ENCODE assay signal across 8 cellular contexts in the genomic region with DNA sequence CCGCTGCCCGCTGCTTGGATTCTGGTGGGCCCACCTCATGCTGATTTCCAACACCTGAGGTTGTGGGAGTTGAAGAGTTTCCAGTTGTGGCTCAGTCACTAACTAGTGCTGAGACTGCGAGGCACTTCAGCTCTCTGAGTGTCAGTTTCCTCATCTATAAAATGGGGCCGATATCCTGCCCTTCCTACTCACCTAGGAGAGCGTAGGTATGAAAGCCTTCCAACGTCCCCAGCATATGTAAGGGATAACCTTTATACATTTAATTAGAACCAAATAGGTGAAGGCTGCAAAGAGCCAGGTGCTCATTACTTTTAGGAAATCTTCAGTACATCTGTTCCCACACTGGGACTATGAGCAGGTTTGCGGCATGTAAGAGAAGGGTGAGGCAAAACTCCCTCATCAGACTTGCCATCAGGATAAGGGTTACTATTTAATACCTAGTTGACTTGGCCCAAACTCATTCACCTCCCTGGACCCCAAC. TPM values are rescaled to one million over a fixed set of nuclear protein-coding genes. Genes with fewer than 3 reads are reported as not detected.
DNase-seq lines count a peak whose midpoint lies in the region; ATAC-seq and TF ChIP-seq lines count a peak whose summit lies in the region.

No MANE protein-coding gene starts in this region.

- H3K9me3 Mint-ChIP-seq in activated T-cell treated with anti-CD3 and anti-CD28 coated beads, Interleukin-2, amount 50 U/mL, for 4 hours = no peaks in the 10 kb centered on the region

- TF ChIP-seq EP300 in tibial nerve (IDR thresholded peaks at IDR 0.05) = no peak

- WGBS in lower leg skin, 2 donors = 54 to 57% methylated on average over 7 of the region's 7 CpGs
- WGBS in tibial nerve, 2 donors = 57 to 71% methylated on average over 7 of the region's 7 CpGs

- no peak for ATAC-seq in activated T-cell treated with anti-CD3 and anti-CD28 coated beads, Interleukin-2, amount 50 U/mL, for 4 hours
- no peak for ATAC-seq in HG03159 (IDR thresholded peaks at IDR 0.05; ENCODE audit: unreplicated experiment)

- H3K4me1 ChIP-seq in adipocyte (ENCODE audit: control insufficient read depth, insufficient read depth, low read length) (peaks cover 9% of the 10 kb centered on the region), tibial nerve (peaks cover 0 to 12% (median 8%) of the 10 kb centered on the region in 4 donors)

- H3K9me3 ChIP-seq in adipocyte (ENCODE audit: control insufficient read depth, low read length) (no peaks in the 10 kb centered on the region), tibial nerve (no peaks in the 10 kb centered on the region)

- no peaks in the 10 kb centered on the region for H3K36me3 Mint-ChIP-seq in activated T-cell treated with anti-CD3 and anti-CD28 coated beads, Interleukin-2, amount 50 U/mL, for 4 hours (ENCODE audit: insufficient read depth)

- no peaks in the 10 kb centered on the region for H3K27me3 ChIP-seq in adipocyte (replicated peaks; ENCODE audit: control insufficient read depth, insufficient read depth, low read length)
- H3K27me3 ChIP-seq in tibial nerve = peaks cover 0 to 22% of the 10 kb centered on the region in 2 donors

- H3K4me3 ChIP-seq in adipocyte (ENCODE audit: low read length) (peak overlapping the region; percentile 96), lower leg skin (ENCODE audit: low read depth, poor library complexity, severe bottlenecking) (peak overlapping the region; percentile 26), tibial nerve (peak overlapping the region; percentile 43 to 63 (median 54))

- no peak for TF ChIP-seq POLR2A in lower leg skin (IDR thresholded peaks at IDR 0.05)
- no peak for TF ChIP-seq POLR2A in tibial nerve (IDR thresholded peaks at IDR 0.05)

- H3K36me3 ChIP-seq in adipocyte (ENCODE audit: control insufficient read depth, insufficient read depth, low read length, severe bottlenecking) (no peaks in the 10 kb centered on the region), tibial nerve (no peaks in the 10 kb centered on the region)

- H3K4me1 Mint-ChIP-seq in activated T-cell treated with anti-CD3 and anti-CD28 coated beads, Interleukin-2, amount 50 U/mL, for 4 hours (ENCODE audit: low read depth) = peaks cover 15% of the 10 kb centered on the region

- DNase-seq in activated T-cell treated with anti-CD3 and anti-CD28 coated beads, Interleukin-2, amount 50 U/mL, for 4 hours = no peak
- no peak for DNase-seq in activated T-cell treated with anti-CD3 and anti-CD28 coated beads, Interleukin-2, amount 50 U/mL, for 48 hours
- no peak for DNase-seq in adipocyte (ENCODE audit: low read depth)
- no peak for DNase-seq in lower leg skin (ENCODE audit: low spot score in 2 of 2)
- no peak for DNase-seq in tibial nerve (ENCODE audit: low spot score in 2 of 2)
- no peak for DNase-seq in iPS-NIHi7 (ENCODE audit: extremely low spot score)
- no peak for DNase-seq in GOT3 (lab: John Stamatoyannopoulos, UW)

- H3K4me3 Mint-ChIP-seq in activated T-cell treated with anti-CD3 and anti-CD28 coated beads, Interleukin-2, amount 50 U/mL, for 4 hours = peak overlapping the region; percentile 90

- H3K27me3 Mint-ChIP-seq in activated T-cell treated with anti-CD3 and anti-CD28 coated beads, Interleukin-2, amount 50 U/mL, for 4 hours (ENCODE audit: low read depth) = peaks cover 3% of the 10 kb centered on the region

- H3K9ac ChIP-seq in adipocyte (ENCODE audit: low read length) = peak overlapping the region; percentile 88

- H3K27ac ChIP-seq in tibial nerve = peak overlapping the region in 3 of 4 donors; percentile 56 to 71 (median 57)

- TF ChIP-seq CTCF in lower leg skin (IDR thresholded peaks at IDR 0.05) = no peak
- TF ChIP-seq CTCF in tibial nerve (IDR thresholded peaks at IDR 0.05) = no peak

- intact Hi-C loops in lower leg skin (cut with DNase I; ENCODE audit: low total_unique reads) = no loop called here

RNA-seq across cellular contexts. Expression of gene KIF18B, which starts 0.8 kb away (rescaled TPM):
- total RNA-seq in activated T-cell treated with anti-CD3 and anti-CD28 coated beads, Interleukin-2, amount 50 U/mL, for 4 hours = 1 to 10 TPM; 2.4 to 4.8 (median 3.7) TPM
- total RNA-seq in lower leg skin (1 to 10 TPM; 1.0 to 2.4 (median 1.5) TPM), tibial nerve (under 1 TPM in 2 of 4 donors, not detected in 2; 0.30 to 0.66 TPM)

RNA-seq across cellular contexts. Expression of gene C1QL1, which starts 19.7 kb away (rescaled TPM):
- total RNA-seq in activated T-cell treated with anti-CD3 and anti-CD28 coated beads, Interleukin-2, amount 50 U/mL, for 4 hours = not detected
- 1 to 10 TPM in 1 of 4 donors, under 1 TPM in 3; 0.21 to 1.4 (median 0.73) TPM for total RNA-seq in lower leg skin
- total RNA-seq in tibial nerve = 10 to 100 TPM in 3 of 4 donors, 1 to 10 TPM in 1; 9.8 to 25.5 (median 21.2) TPM

RNA-seq across cellular contexts. Expression of gene GFAP, which starts 33.1 kb away (rescaled TPM):
- not detected for total RNA-seq in activated T-cell treated with anti-CD3 and anti-CD28 coated beads, Interleukin-2, amount 50 U/mL, for 4 hours
- total RNA-seq in lower leg skin = under 1 TPM in 1 of 4 donors, not detected in 3; 0.25 TPM
- 10 to 100 TPM in 1 of 4 donors, 1 to 10 TPM in 3; 1.6 to 37.2 (median 7.3) TPM for total RNA-seq in tibial nerve

RNA-seq across cellular contexts. Expression of gene EFTUD2, which starts 49.1 kb away (rescaled TPM):
- total RNA-seq in activated T-cell treated with anti-CD3 and anti-CD28 coated beads, Interleukin-2, amount 50 U/mL, for 4 hours = 100 to 1,000 TPM; 257 to 303 (median 269) TPM
- total RNA-seq in lower leg skin = 10 to 100 TPM; 45.0 to 69.2 (median 51.5) TPM
- 100 to 1,000 TPM in 1 of 4 donors, 10 to 100 TPM in 3; 48.9 to 137 (median 57.0) TPM for total RNA-seq in tibial nerve

Comparison
In these comparisons a context has a peak if more than half of its experiments do, and no peak if none do; other contexts are left out.
1. H3K4me3 ChIP-seq: peak in every context shown above with its lines; median percentile 96 in adipocyte; 54 in tibial nerve; 26 in lower leg skin.
2. RNA of gene C1QL1, which starts 19.7 kb away (total RNA-seq): 9.8 to 25.5 TPM in tibial nerve; 0.21 to 1.4 TPM in lower leg skin and not detected in activated T-cell treated with anti-CD3 and anti-CD28 coated beads, Interleukin-2, amount 50 U/mL, for 4 hours; every median in the first group is over 4 times any median in the second.